ENCODE assay signal across 2 cellular contexts in genomic region chr12:110745632-110746284, GRCh38.
TF ChIP-seq lines count a peak whose summit lies in the region.

No MANE protein-coding gene starts in this region.

TF ChIP-seq in SK-N-SH, 30 proteins besides CTCF, POLR2A, EP300 and RAD21:
- TF ChIP-seq REST (IDR thresholded peaks at IDR 0.05; ENCODE audit: low read depth, low read length) = no peak
- TF ChIP-seq IRF3 (IDR thresholded peaks at IDR 0.05; ENCODE audit: low read depth, low read length) = no peak
- TF ChIP-seq TAF1 (IDR thresholded peaks at IDR 0.05; ENCODE audit: borderline replicate concordance, low read depth, low read length) = no peak
- TF ChIP-seq FOXJ3 (CRISPR knock-in tag; IDR thresholded peaks at IDR 0.05) = no peak
- no peak for TF ChIP-seq RXRA (IDR thresholded peaks at IDR 0.05; ENCODE audit: borderline replicate concordance, low read depth)
- TF ChIP-seq POLR2AphosphoS5 (IDR thresholded peaks at IDR 0.05; ENCODE audit: low read depth, low read length) = no peak
- no peak for TF ChIP-seq FOXM1 (IDR thresholded peaks at IDR 0.05; ENCODE audit: low read depth)
- TF ChIP-seq ZBTB33 (IDR thresholded peaks at IDR 0.05; ENCODE audit: borderline replicate concordance, low read depth) = no peak
- no peak for TF ChIP-seq TCF12 (IDR thresholded peaks at IDR 0.05)
- TF ChIP-seq EZH2phosphoT487 (IDR thresholded peaks at IDR 0.05; ENCODE audit: borderline replicate concordance, low read depth) = no peak
- TF ChIP-seq JUND (IDR thresholded peaks at IDR 0.05) = no peak
- TF ChIP-seq, protein P1, sequence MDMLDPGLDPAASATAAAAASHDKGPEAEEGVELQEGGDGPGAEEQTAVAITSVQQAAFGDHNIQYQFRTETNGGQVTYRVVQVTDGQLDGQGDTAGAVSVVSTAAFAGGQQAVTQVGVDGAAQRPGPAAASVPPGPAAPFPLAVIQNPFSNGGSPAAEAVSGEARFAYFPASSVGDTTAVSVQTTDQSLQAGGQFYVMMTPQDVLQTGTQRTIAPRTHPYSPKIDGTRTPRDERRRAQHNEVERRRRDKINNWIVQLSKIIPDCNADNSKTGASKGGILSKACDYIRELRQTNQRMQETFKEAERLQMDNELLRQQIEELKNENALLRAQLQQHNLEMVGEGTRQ (IDR thresholded peaks at IDR 0.05; ENCODE audit: borderline replicate concordance, low read depth, low read length) = no peak
- no peak for TF ChIP-seq ELF1 (IDR thresholded peaks at IDR 0.05)
- no peak for TF ChIP-seq GATA2 (CRISPR knock-in tag; IDR thresholded peaks at IDR 0.05)
- TF ChIP-seq FOSL2 (IDR thresholded peaks at IDR 0.05; ENCODE audit: borderline replicate concordance, low read depth) = no peak
- TF ChIP-seq NFIC (IDR thresholded peaks at IDR 0.05; ENCODE audit: borderline replicate concordance) = no peak
- TF ChIP-seq RFX5 (IDR thresholded peaks at IDR 0.05; ENCODE audit: low read length) = no peak
- no peak for TF ChIP-seq RCOR1 (IDR thresholded peaks at IDR 0.05; ENCODE audit: low read length)

TF ChIP-seq in SK-N-SH treated with all-trans-retinoic acid at 6 μM for 48 hours, 23 proteins besides CTCF, POLR2A, EP300 and RAD21:
- TF ChIP-seq ZC3H10 (CRISPR knock-in tag; IDR thresholded peaks at IDR 0.05) (no peak), CSDC2 (CRISPR knock-in tag; IDR thresholded peaks at IDR 0.05) (no peak), ZFP3 (CRISPR knock-in tag; IDR thresholded peaks at IDR 0.05) (no peak), ZNF565 (CRISPR knock-in tag; conservative IDR thresholded peaks at IDR 0.05; ENCODE audit: low read depth) (no peak), BACH2 (CRISPR knock-in tag; IDR thresholded peaks at IDR 0.05; ENCODE audit: borderline replicate concordance) (no peak), PPARA (CRISPR knock-in tag; IDR thresholded peaks at IDR 0.05; ENCODE audit: borderline replicate concordance) (no peak), ISL1 (CRISPR knock-in tag; IDR thresholded peaks at IDR 0.05) (no peak), RARB (CRISPR knock-in tag; IDR thresholded peaks at IDR 0.05) (no peak), ESRRG (CRISPR knock-in tag; IDR thresholded peaks at IDR 0.05) (no peak), OSR1 (CRISPR knock-in tag; IDR thresholded peaks at IDR 0.05) (no peak), ZNF70 (CRISPR knock-in tag; IDR thresholded peaks at IDR 0.05) (no peak), TOX (CRISPR knock-in tag; IDR thresholded peaks at IDR 0.05; ENCODE audit: borderline replicate concordance) (no peak), TCF4 (CRISPR knock-in tag; IDR thresholded peaks at IDR 0.05; ENCODE audit: borderline replicate concordance) (no peak), ZFP30 (CRISPR knock-in tag; IDR thresholded peaks at IDR 0.05) (no peak), SNAI2 (CRISPR knock-in tag; IDR thresholded peaks at IDR 0.05) (no peak), ZNF8 (CRISPR knock-in tag; IDR thresholded peaks at IDR 0.05) (no peak), GLIS3 (CRISPR knock-in tag; IDR thresholded peaks at IDR 0.05) (no peak), PATZ1 (CRISPR knock-in tag; IDR thresholded peaks at IDR 0.05; ENCODE audit: borderline replicate concordance) (no peak)
- TF ChIP-seq, protein P2, sequence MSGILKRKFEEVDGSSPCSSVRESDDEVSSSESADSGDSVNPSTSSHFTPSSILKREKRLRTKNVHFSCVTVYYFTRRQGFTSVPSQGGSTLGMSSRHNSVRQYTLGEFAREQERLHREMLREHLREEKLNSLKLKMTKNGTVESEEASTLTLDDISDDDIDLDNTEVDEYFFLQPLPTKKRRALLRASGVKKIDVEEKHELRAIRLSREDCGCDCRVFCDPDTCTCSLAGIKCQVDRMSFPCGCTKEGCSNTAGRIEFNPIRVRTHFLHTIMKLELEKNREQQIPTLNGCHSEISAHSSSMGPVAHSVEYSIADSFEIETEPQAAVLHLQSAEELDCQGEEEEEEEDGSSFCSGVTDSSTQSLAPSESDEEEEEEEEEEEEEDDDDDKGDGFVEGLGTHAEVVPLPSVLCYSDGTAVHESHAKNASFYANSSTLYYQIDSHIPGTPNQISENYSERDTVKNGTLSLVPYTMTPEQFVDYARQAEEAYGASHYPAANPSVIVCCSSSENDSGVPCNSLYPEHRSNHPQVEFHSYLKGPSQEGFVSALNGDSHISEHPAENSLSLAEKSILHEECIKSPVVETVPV (CRISPR knock-in tag; IDR thresholded peaks at IDR 0.05) = no peak
- TF ChIP-seq, protein P3, sequence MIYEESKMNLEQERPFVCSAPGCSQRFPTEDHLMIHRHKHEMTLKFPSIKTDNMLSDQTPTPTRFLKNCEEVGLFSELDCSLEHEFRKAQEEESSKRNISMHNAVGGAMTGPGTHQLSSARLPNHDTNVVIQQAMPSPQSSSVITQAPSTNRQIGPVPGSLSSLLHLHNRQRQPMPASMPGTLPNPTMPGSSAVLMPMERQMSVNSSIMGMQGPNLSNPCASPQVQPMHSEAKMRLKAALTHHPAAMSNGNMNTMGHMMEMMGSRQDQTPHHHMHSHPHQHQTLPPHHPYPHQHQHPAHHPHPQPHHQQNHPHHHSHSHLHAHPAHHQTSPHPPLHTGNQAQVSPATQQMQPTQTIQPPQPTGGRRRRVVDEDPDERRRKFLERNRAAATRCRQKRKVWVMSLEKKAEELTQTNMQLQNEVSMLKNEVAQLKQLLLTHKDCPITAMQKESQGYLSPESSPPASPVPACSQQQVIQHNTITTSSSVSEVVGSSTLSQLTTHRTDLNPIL (CRISPR knock-in tag; IDR thresholded peaks at IDR 0.05; ENCODE audit: low read depth) = no peak
TF ChIP-seq in SK-N-SH treated with all-trans-retinoic acid at 6 μM for 48 hours: peak in this region for 0.
